8 cellular contexts compared by ENCODE assay signal in genomic region chr11:65653229-65654225, GRCh38. TPM values are rescaled to one million over a fixed set of nuclear protein-coding genes. Genes with fewer than 3 reads are reported as not detected.
A peak's percentile ranks its signal among the peaks of the same experiment; 100 is the strongest.
DNase-seq lines count a peak whose midpoint lies in the region; ATAC-seq and TF ChIP-seq lines count a peak whose summit lies in the region.

No MANE protein-coding gene starts in this region.

- no peak for ATAC-seq in left cardiac atrium
- ATAC-seq in gastrocnemius medialis: no peak
- ATAC-seq in HG03442 (IDR thresholded peaks at IDR 0.05; ENCODE audit: unreplicated experiment): no peak
- ATAC-seq in HG03432 (IDR thresholded peaks at IDR 0.05; ENCODE audit: unreplicated experiment): no peak

- peak overlapping the region; percentile 34 to 57 for H3K4me3 ChIP-seq in right atrium auricular region
- H3K4me3 ChIP-seq in WERI-Rb-1 (ENCODE audit: low read depth, low read length): peak overlapping the region; percentile 39
- H3K4me3 ChIP-seq in gastrocnemius medialis: peak overlapping the region; percentile 61 to 77 (median 70)

- in situ Hi-C loops in gastrocnemius medialis (cut with MboI; ENCODE audit: low sequenced_read_pairs in 4 of 4): no loop called here

- no peak for DNase-seq in right atrium auricular region (ENCODE audit: low spot score)
- no peak for DNase-seq in left cardiac atrium
- no peak for DNase-seq in WERI-Rb-1
- DNase-seq in globus pallidus (ENCODE audit: low spot score): peak; percentile 63
- DNase-seq in gastrocnemius medialis: no peak
- DNase-seq in HPDE6-E6E7 (ENCODE audit: extremely low spot score): no peak

- intact Hi-C loops in left cardiac atrium (cut with DNase I): no loop called here
- intact Hi-C loops in gastrocnemius medialis (cut with DNase I; ENCODE audit: low total_unique reads): loop anchor here (1.0 to 2.0 kb wide), 2 partner anchors 9 to 39 kb away; partner anchors contain the start of genes MAP3K11, PCNX3 and RELA

- H3K9me3 ChIP-seq in right atrium auricular region: no peaks in the 10 kb centered on the region
- H3K9me3 ChIP-seq in WERI-Rb-1 (ENCODE audit: severe bottlenecking): no peaks in the 10 kb centered on the region
- no peaks in the 10 kb centered on the region for H3K9me3 ChIP-seq in gastrocnemius medialis

- TF ChIP-seq POLR2A in gastrocnemius medialis (IDR thresholded peaks at IDR 0.05): no peak

- H3K27ac ChIP-seq in right atrium auricular region (peak overlapping the region; percentile 92 to 96), WERI-Rb-1 (peak overlapping the region; percentile 94), gastrocnemius medialis (peak overlapping the region; percentile 91 to 96 (median 94))

- H3K4me1 ChIP-seq in right atrium auricular region (peaks cover 0 to 43% of the 10 kb centered on the region in 2 donors), gastrocnemius medialis (peaks cover 20 to 28% of the 10 kb centered on the region in 2 donors)

- TF ChIP-seq CTCF in right atrium auricular region (IDR thresholded peaks at IDR 0.05): no peak
- TF ChIP-seq CTCF in WERI-Rb-1 (IDR thresholded peaks at IDR 0.05; ENCODE audit: low read depth, low read length): no peak
- TF ChIP-seq CTCF in gastrocnemius medialis (IDR thresholded peaks at IDR 0.05 in 4 of 5, conservative IDR thresholded peaks at IDR 0.05 in 1 of 5): no peak

- peaks cover 77% of the 10 kb centered on the region for H3K36me3 ChIP-seq in right atrium auricular region
- peaks cover 69% of the 10 kb centered on the region for H3K36me3 ChIP-seq in WERI-Rb-1
- H3K36me3 ChIP-seq in gastrocnemius medialis: peaks cover 0 to 51% of the 10 kb centered on the region in 2 donors

- no peaks in the 10 kb centered on the region for H3K27me3 ChIP-seq in right atrium auricular region
- H3K27me3 ChIP-seq in WERI-Rb-1 (ENCODE audit: insufficient read depth, low read depth, severe bottlenecking): no peaks in the 10 kb centered on the region
- no peaks in the 10 kb centered on the region for H3K27me3 ChIP-seq in gastrocnemius medialis

RNA-seq across cellular contexts. Expression of gene RELA, which starts 9.2 kb away (rescaled TPM):
- total RNA-seq in right atrium auricular region: 10 to 100 TPM; 30.7 to 54.9 TPM
- 10 to 100 TPM; 36.1 to 56.2 TPM for total RNA-seq in left cardiac atrium
- 10 to 100 TPM; 39.7 to 68.3 (median 56.3) TPM for total RNA-seq in gastrocnemius medialis

RNA-seq across cellular contexts. Expression of gene SIPA1, which starts 15.6 kb away (rescaled TPM):
- total RNA-seq in right atrium auricular region (10 to 100 TPM; 14.5 to 29.6 TPM), left cardiac atrium (10 to 100 TPM; 31.7 to 33.0 TPM), gastrocnemius medialis (10 to 100 TPM in 2 of 4 donors, 1 to 10 TPM in 2; 6.7 to 10.9 (median 10.0) TPM)

RNA-seq across cellular contexts. Expression of gene PCNX3, which starts 38.0 kb away (rescaled TPM):
- 10 to 100 TPM; 16.1 to 21.8 TPM for total RNA-seq in right atrium auricular region
- total RNA-seq in left cardiac atrium: 10 to 100 TPM; 15.1 to 16.7 TPM
- total RNA-seq in gastrocnemius medialis: 10 to 100 TPM in 3 of 4 donors, 1 to 10 TPM in 1; 7.6 to 15.6 (median 13.1) TPM

RNA-seq across cellular contexts. Expression of gene MAP3K11, which starts 39.5 kb away (rescaled TPM):
- 10 to 100 TPM; 21.1 to 30.5 TPM for total RNA-seq in right atrium auricular region
- 10 to 100 TPM; 42.8 to 44.7 TPM for total RNA-seq in left cardiac atrium
- total RNA-seq in gastrocnemius medialis: 10 to 100 TPM in 3 of 4 donors, 1 to 10 TPM in 1; 10.0 to 13.8 (median 11.1) TPM

RNA-seq across cellular contexts. Expression of gene KCNK7, which starts 57.9 kb away (rescaled TPM):
- under 1 TPM in 1 of 2 donors, not detected in 1; 0.39 TPM for total RNA-seq in right atrium auricular region
- total RNA-seq in left cardiac atrium: under 1 TPM; 0.31 to 0.53 TPM
- total RNA-seq in gastrocnemius medialis: 10 to 100 TPM in 1 of 4 donors, under 1 TPM in 1, not detected in 2; 0.39 to 18.6 TPM
